ENCODE assay signal across 1 cellular context in genomic region chr2:85448840-85449588, GRCh38.
TF ChIP-seq lines count a peak whose summit lies in the region.

No MANE protein-coding gene starts in this region.

TF ChIP-seq in HepG2, 621 proteins besides CTCF, POLR2A, EP300 and RAD21:
- TF ChIP-seq ZSCAN29 (CRISPR knock-in tag; conservative IDR thresholded peaks at IDR 0.05) = no peak
- TF ChIP-seq YEATS4 (CRISPR knock-in tag; IDR thresholded peaks at IDR 0.05; ENCODE audit: borderline replicate concordance) = no peak
- TF ChIP-seq SNRNP70 (IDR thresholded peaks at IDR 0.05; ENCODE audit: low read depth, low read length) = no peak
- no peak for TF ChIP-seq XRCC5 (optimal IDR thresholded peaks at IDR 0.05; ENCODE audit: low read length)
- TF ChIP-seq ZNF382 (CRISPR knock-in tag; IDR thresholded peaks at IDR 0.05; ENCODE audit: borderline replicate concordance) = no peak
- TF ChIP-seq ZNF460 (CRISPR knock-in tag; IDR thresholded peaks at IDR 0.05; ENCODE audit: borderline replicate concordance) = no peak
- TF ChIP-seq ZNF605 (CRISPR knock-in tag; IDR thresholded peaks at IDR 0.05) = no peak
- no peak for TF ChIP-seq PCBP1 (IDR thresholded peaks at IDR 0.05; ENCODE audit: borderline replicate concordance, low read depth, low read length)
